12 cellular contexts compared by ENCODE assay signal in genomic region chr2:236176951-236177350, GRCh38. TPM values are rescaled to one million over a fixed set of nuclear protein-coding genes. Genes with fewer than 3 reads are reported as not detected.
DNase-seq lines count a peak whose midpoint lies in the region; ATAC-seq and TF ChIP-seq lines count a peak whose summit lies in the region.
"Had no signal": no experiment of that assay in that cellular context is flagged by ENCODE, and none has a peak within 500 bp of the region (broad histone marks: within the 10 kb centered on the region; RNA-seq: fewer than 3 reads in every experiment).

No MANE protein-coding gene starts in this region.

- no peaks in the 10 kb centered on the region for H3K9me3 Mint-ChIP-seq in natural killer cell
- H3K9me3 Mint-ChIP-seq in natural killer cell treated with Interleukin-12 subunit alpha and Interleukin-12 subunit beta and Interleukin-15 and Interleukin-18, amount 100 ng/mL, for 72 hours, result no peaks in the 10 kb centered on the region
- no peaks in the 10 kb centered on the region for H3K9me3 Mint-ChIP-seq in neural crest cell

- DNase-seq in natural killer cell, result no peak
- no peak for DNase-seq in natural killer cell treated with Interleukin-12 subunit alpha and Interleukin-12 subunit beta and Interleukin-15 and Interleukin-18, amount 100 ng/mL, for 72 hours (ENCODE audit: low spot score)
- DNase-seq in T-helper 17 cell, result no peak
- no peak for DNase-seq in neural crest cell (ENCODE audit: low read depth, low spot score)
- no peak for DNase-seq in stimulated activated CD4-positive, alpha-beta T cell treated with anti-CD3 and anti-CD28 coated beads, Interleukin-4, amount 100 ng/mL, for 4 hours
- DNase-seq in thyroid gland, result no peak
- DNase-seq in effector memory CD4-positive, alpha-beta T cell, result no peak
- DNase-seq: CD4-positive, alpha-beta memory T cell; DMS79 had no signal

- no peak for TF ChIP-seq POLR2A in thyroid gland (IDR thresholded peaks at IDR 0.05)

- H3K9me3 ChIP-seq in T-helper 17 cell (ENCODE audit: control insufficient read depth, low read length, poor library complexity, severe bottlenecking) (no peaks in the 10 kb centered on the region), thyroid gland (no peaks in the 10 kb centered on the region)
- H3K9me3 ChIP-seq in effector memory CD4-positive, alpha-beta T cell (ENCODE audit: control insufficient read depth, low read length), result no peaks in the 10 kb centered on the region

- H3K27me3 Mint-ChIP-seq in natural killer cell (ENCODE audit: low read depth in 2 of 2), result peaks cover 50 to 64% of the 10 kb centered on the region in 2 donors
- peaks cover 40 to 48% of the 10 kb centered on the region in 2 donors for H3K27me3 Mint-ChIP-seq in natural killer cell treated with Interleukin-12 subunit alpha and Interleukin-12 subunit beta and Interleukin-15 and Interleukin-18, amount 100 ng/mL, for 72 hours
- H3K27me3 Mint-ChIP-seq in T-helper 17 cell, result peaks cover 58% of the 10 kb centered on the region
- peaks cover 77% of the 10 kb centered on the region for H3K27me3 Mint-ChIP-seq in neural crest cell (ENCODE audit: low read depth)

- peaks cover 4 to 29% of the 10 kb centered on the region in 2 donors for H3K4me1 ChIP-seq in thyroid gland
- H3K4me1 ChIP-seq in effector memory CD4-positive, alpha-beta T cell (ENCODE audit: control insufficient read depth, insufficient read depth, low read length, poor library complexity, severe bottlenecking), result peaks cover 4% of the 10 kb centered on the region

- intact Hi-C loops in natural killer cell (cut with micrococcal nuclease) (no loop called here), thyroid gland (cut with DNase I) (no loop called here)

- no peak overlapping the region for H3K4me3 ChIP-seq in thyroid gland (replicated peaks in 1 of 3)
- no peak overlapping the region for H3K4me3 ChIP-seq in effector memory CD4-positive, alpha-beta T cell (ENCODE audit: insufficient read depth, low read depth, low read length, poor library complexity, severe bottlenecking)
- H3K4me3 ChIP-seq: GM12878, GM23248 had no signal

- no peak for TF ChIP-seq CTCF in natural killer cell (IDR thresholded peaks at IDR 0.05)
- TF ChIP-seq CTCF in neural crest cell (conservative IDR thresholded peaks at IDR 0.05), result no peak
- no peak for TF ChIP-seq CTCF in thyroid gland (IDR thresholded peaks at IDR 0.05)

- no peak for ATAC-seq in natural killer cell
- ATAC-seq in natural killer cell treated with Interleukin-12 subunit alpha and Interleukin-12 subunit beta and Interleukin-15 and Interleukin-18, amount 100 ng/mL, for 72 hours, result no peak
- no peak for ATAC-seq in T-helper 17 cell

- H3K27ac ChIP-seq in thyroid gland, result no peak overlapping the region
- H3K27ac ChIP-seq in effector memory CD4-positive, alpha-beta T cell (ENCODE audit: insufficient read depth, low read length, poor library complexity, severe bottlenecking), result no peak overlapping the region
- H3K27ac ChIP-seq: GM23248 had no signal

- H3K36me3 Mint-ChIP-seq in natural killer cell, result no peaks in the 10 kb centered on the region
- no peaks in the 10 kb centered on the region for H3K36me3 Mint-ChIP-seq in natural killer cell treated with Interleukin-12 subunit alpha and Interleukin-12 subunit beta and Interleukin-15 and Interleukin-18, amount 100 ng/mL, for 72 hours
- H3K36me3 Mint-ChIP-seq in T-helper 17 cell (ENCODE audit: low read depth), result no peaks in the 10 kb centered on the region
- no peaks in the 10 kb centered on the region for H3K36me3 Mint-ChIP-seq in neural crest cell (ENCODE audit: low read depth)
- H3K36me3 Mint-ChIP-seq: CD4-positive, alpha-beta memory T cell had no signal

- H3K4me3 Mint-ChIP-seq in natural killer cell (peak overlapping the region; percentile 25), T-helper 17 cell (peak overlapping the region; percentile 56), neural crest cell (peak overlapping the region; percentile 63)
- no peak overlapping the region for H3K4me3 Mint-ChIP-seq in natural killer cell treated with Interleukin-12 subunit alpha and Interleukin-12 subunit beta and Interleukin-15 and Interleukin-18, amount 100 ng/mL, for 72 hours
- H3K4me3 Mint-ChIP-seq: B cell had no signal

- H3K27ac Mint-ChIP-seq in natural killer cell (no peak overlapping the region), T-helper 17 cell (no peak overlapping the region), neural crest cell (ENCODE audit: unreplicated experiment) (no peak overlapping the region)
- H3K27ac Mint-ChIP-seq in natural killer cell treated with Interleukin-12 subunit alpha and Interleukin-12 subunit beta and Interleukin-15 and Interleukin-18, amount 100 ng/mL, for 72 hours, result no peak overlapping the region
- H3K27ac Mint-ChIP-seq: B cell; CD4-positive, alpha-beta memory T cell had no signal

- no peaks in the 10 kb centered on the region for H3K36me3 ChIP-seq in thyroid gland
- H3K36me3 ChIP-seq in effector memory CD4-positive, alpha-beta T cell (ENCODE audit: control insufficient read depth, insufficient read depth, low read length), result no peaks in the 10 kb centered on the region

- peaks cover 5 to 6% of the 10 kb centered on the region in 2 donors for H3K4me1 Mint-ChIP-seq in natural killer cell
- H3K4me1 Mint-ChIP-seq in natural killer cell treated with Interleukin-12 subunit alpha and Interleukin-12 subunit beta and Interleukin-15 and Interleukin-18, amount 100 ng/mL, for 72 hours (ENCODE audit: low read depth in 2 of 2), result peaks cover 0 to 11% of the 10 kb centered on the region in 2 donors
- peaks cover 17% of the 10 kb centered on the region for H3K4me1 Mint-ChIP-seq in T-helper 17 cell
- peaks cover 55% of the 10 kb centered on the region for H3K4me1 Mint-ChIP-seq in neural crest cell

- 39 to 48% methylated on average over 20 to 21 of the region's 21 CpGs for WGBS in thyroid gland, 2 donors

- H3K27me3 ChIP-seq in thyroid gland, result peaks cover 57% of the 10 kb centered on the region
- peaks cover 50% of the 10 kb centered on the region for H3K27me3 ChIP-seq in effector memory CD4-positive, alpha-beta T cell (replicated peaks; ENCODE audit: control insufficient read depth, insufficient read depth, low read length, poor library complexity, severe bottlenecking)

RNA-seq across cellular contexts. Expression of gene GBX2, which starts 8.8 kb away (rescaled TPM):
- total RNA-seq in natural killer cell, result not detected
- total RNA-seq in natural killer cell treated with Interleukin-12 subunit alpha and Interleukin-12 subunit beta and Interleukin-15 and Interleukin-18, amount 100 ng/mL, for 72 hours, result not detected
- total RNA-seq in T-helper 17 cell, result not detected
- total RNA-seq in neural crest cell, result 21.3 and 21.9 TPM in 2 replicates
- not detected for total RNA-seq in thyroid gland
- total RNA-seq: B cell; CD4-positive, alpha-beta memory T cell; GM12878; GM23248 had no signal

Comparison
In these comparisons a context has a peak if more than half of its experiments do, and no peak if none do; other contexts are left out.
1. RNA of gene GBX2, which starts 8.8 kb away (total RNA-seq): 21.3 to 21.9 TPM in neural crest cell; not detected in natural killer cell, not detected in natural killer cell treated with Interleukin-12 subunit alpha and Interleukin-12 subunit beta and Interleukin-15 and Interleukin-18, amount 100 ng/mL, for 72 hours, not detected in T-helper 17 cell and not detected in thyroid gland; every median in the first group is over 10 times any median in the second.